In the genomic region with DNA sequence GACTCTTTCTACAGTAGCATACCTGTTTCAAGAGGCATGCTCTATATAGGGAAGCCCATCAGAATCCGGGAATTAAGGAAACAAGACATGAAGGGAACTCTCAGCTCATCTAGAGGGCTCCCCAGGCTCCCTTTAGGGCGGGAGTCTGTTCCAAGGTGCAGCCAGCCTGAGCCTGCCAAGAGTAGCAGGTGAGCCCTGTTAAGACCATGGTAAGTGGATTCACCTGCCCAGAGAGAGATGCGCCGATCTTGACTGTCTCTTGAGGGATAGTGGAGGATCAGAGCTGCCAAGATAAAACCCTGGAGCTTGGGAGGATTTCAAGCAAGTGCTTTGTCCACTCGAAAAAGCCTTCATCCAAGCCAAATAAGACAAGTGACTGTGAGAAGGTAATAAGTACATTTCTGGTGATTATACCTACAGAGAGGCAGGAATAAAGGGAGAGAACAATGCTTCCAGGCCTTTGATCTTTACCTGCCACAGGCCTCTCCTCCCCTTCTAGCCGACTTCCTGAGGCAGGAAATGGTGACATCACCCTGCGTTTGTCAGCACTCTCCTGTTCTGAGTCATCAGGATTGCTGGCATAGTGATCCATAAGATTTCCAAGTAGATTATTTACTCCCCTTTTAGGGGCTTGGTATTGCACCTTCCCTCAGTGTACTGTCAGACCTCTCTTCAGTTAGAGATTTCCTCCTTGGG, we compare ENCODE assay signal across 8 cellular contexts. TPM values are rescaled to one million over a fixed set of nuclear protein-coding genes. Genes with fewer than 3 reads are reported as not detected.
A peak's percentile ranks its signal among the peaks of the same experiment; 100 is the strongest.
DNase-seq lines count a peak whose midpoint lies in the region; ATAC-seq and TF ChIP-seq lines count a peak whose summit lies in the region.

No MANE protein-coding gene starts in this region.

- H3K27ac Mint-ChIP-seq in glutamatergic neuron (ENCODE audit: unreplicated experiment), result no peak overlapping the region

- H3K27me3 Mint-ChIP-seq in glutamatergic neuron (ENCODE audit: unreplicated experiment), result peaks cover 2% of the 10 kb centered on the region

- TF ChIP-seq CTCF in RWPE2 (IDR thresholded peaks at IDR 0.05; ENCODE audit: poor library complexity, severe bottlenecking) (no peak), glutamatergic neuron (IDR thresholded peaks at IDR 0.05; ENCODE audit: partially characterized antibody, unreplicated experiment) (no peak)

- H3K4me1 ChIP-seq in RWPE2 (ENCODE audit: insufficient read depth, poor library complexity, severe bottlenecking), result peaks cover 16% of the 10 kb centered on the region

- no peaks in the 10 kb centered on the region for H3K4me1 Mint-ChIP-seq in glutamatergic neuron (ENCODE audit: low read depth, unreplicated experiment)

- H3K9me3 Mint-ChIP-seq in glutamatergic neuron (ENCODE audit: unreplicated experiment), result no peaks in the 10 kb centered on the region

- no peaks in the 10 kb centered on the region for H3K36me3 Mint-ChIP-seq in glutamatergic neuron (ENCODE audit: unreplicated experiment)

- peaks cover 12% of the 10 kb centered on the region for H3K9me3 ChIP-seq in RWPE2 (ENCODE audit: severe bottlenecking)

- H3K4me3 ChIP-seq in RWPE2 (ENCODE audit: severe bottlenecking), result no peak overlapping the region

- H3K4me3 Mint-ChIP-seq in glutamatergic neuron (ENCODE audit: unreplicated experiment), result no peak overlapping the region

- H3K27ac ChIP-seq in RWPE2 (ENCODE audit: poor library complexity, severe bottlenecking), result peak overlapping the region; percentile 94

- DNase-seq in DMS153 treated with DMSO at 0.1 percent for 48 hours (lab: John Stamatoyannopoulos, UW; ENCODE audit: unreplicated experiment) (peak; percentile 75), RWPE2 (ENCODE audit: low spot score) (peak; percentile 83), glomerular endothelial cell (ENCODE audit: extremely low read depth, low read depth, low spot score) (peak; percentile 72), glutamatergic neuron (no peak), NCI-H774 (lab: John Stamatoyannopoulos, UW) (no peak)

- H3K27me3 ChIP-seq in RWPE2 (ENCODE audit: insufficient read depth, poor library complexity, severe bottlenecking), result no peaks in the 10 kb centered on the region

- no peaks in the 10 kb centered on the region for H3K36me3 ChIP-seq in RWPE2 (ENCODE audit: low read depth)

- peak; percentile 60 for ATAC-seq in HG03135 (IDR thresholded peaks at IDR 0.05; ENCODE audit: unreplicated experiment)
- peak; percentile 98 for ATAC-seq in RWPE2 (ENCODE audit: low read depth)
- ATAC-seq in HG02610 (IDR thresholded peaks at IDR 0.05; ENCODE audit: unreplicated experiment), result no peak
- no peak for ATAC-seq in HG02763 (IDR thresholded peaks at IDR 0.05; ENCODE audit: unreplicated experiment)

RNA-seq across cellular contexts. Expression of a gene that starts 31.5 kb away (rescaled TPM):
- 2.0 and 2.8 TPM in 2 replicates for total RNA-seq in glomerular endothelial cell
- 0.34 TPM for total RNA-seq in glutamatergic neuron (ENCODE audit: unreplicated experiment)

Comparison
In these comparisons a context has a peak if more than half of its experiments do, and no peak if none do; other contexts are left out.
1. DNase-seq: peak in DMS153 treated with DMSO at 0.1 percent for 48 hours (single experiment), RWPE2 (single experiment) and glomerular endothelial cell (single experiment); none in glutamatergic neuron (single experiment) and NCI-H774 (single experiment).
2. ATAC-seq: peak in HG03135 (single experiment) and RWPE2 (single experiment); none in HG02610 (single experiment) and HG02763 (single experiment).